ENCODE assay signal across 8 cellular contexts in the genomic region with DNA sequence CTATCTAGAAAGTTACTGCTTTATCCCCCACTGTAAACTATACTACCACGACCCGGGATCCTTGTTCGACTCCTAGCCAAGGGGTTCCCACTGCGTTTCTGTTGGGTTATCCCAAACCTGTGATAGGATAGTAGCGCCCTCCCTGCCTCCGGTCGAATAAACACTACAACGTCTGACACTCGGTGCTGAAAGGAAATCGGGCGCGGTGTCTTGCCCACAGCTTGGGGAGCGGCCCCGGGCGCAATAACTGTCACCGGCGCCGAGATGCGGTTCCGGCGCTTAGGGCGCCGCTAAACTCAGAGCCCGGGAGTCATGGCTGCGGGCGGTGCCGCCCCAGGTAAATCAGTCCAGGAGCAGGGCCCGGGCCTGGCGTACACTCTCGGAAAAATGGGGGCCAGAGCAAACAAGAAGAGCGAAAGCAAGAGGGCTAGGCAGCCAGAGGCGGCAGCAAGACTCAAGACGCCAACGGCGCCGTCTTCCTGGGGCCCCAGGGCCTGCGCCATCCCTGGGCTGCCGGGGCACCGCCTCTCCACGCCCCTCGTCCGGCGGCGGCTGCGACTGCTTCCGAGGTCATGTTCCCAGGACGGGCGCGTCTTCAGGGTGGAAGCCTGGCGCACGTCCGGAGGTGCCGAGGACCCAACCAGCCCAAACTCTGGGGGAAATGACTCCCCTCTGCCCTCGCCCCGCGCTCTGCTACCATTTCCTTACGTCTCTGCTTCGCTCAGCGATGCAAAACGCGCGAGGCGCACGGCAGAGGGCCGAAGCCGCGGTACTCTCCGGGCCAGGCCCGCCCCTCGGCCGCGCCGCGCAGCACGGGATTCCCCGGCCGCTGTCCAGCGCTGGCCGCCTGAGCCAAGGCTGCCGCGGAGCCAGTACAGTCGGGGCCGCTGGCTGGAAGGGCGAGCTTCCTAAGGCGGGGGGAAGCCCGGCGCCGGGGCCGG. TPM values are rescaled to one million over a fixed set of nuclear protein-coding genes. Genes with fewer than 3 reads are reported as not detected.
DNase-seq lines count a peak whose midpoint lies in the region; ATAC-seq and TF ChIP-seq lines count a peak whose summit lies in the region.

A gene (plus strand): TSS at position 575 of the 941 bp plus-strand sequence. CDS start 87 bp downstream, at position 662.

- DNase-seq in Calu3, result peak; percentile 82
- DNase-seq in GM20000 (ENCODE audit: low spot score), result peak; percentile 85
- DNase-seq in HS-5 (ENCODE audit: low read depth), result peak; percentile 50
- DNase-seq in Peyer's patch, result peak; percentile 81 to 92 (median 86)
- peak; percentile 81 for DNase-seq in activated T-helper 1 cell treated with anti-CD3 and anti-CD28 coated beads, Interleukin-12 subunit alpha, Interleukin-12 subunit beta, Interleukin-2, Interleukin-4 antibody, amounts not matched to agents 30 ng/mL and 10 ng/mL and 1 ng/mL, durations not matched to agents 14 hours and 24 hours and 36 hours (ENCODE audit: low spot score)
- DNase-seq in fibroblast of lung (ENCODE audit: low read depth in 2 of 2), result peak; percentile 81 to 85
- peak; percentile 69 to 89 (median 76) for DNase-seq in naive thymus-derived CD8-positive, alpha-beta T cell
- peak; percentile 82 for DNase-seq in stimulated activated naive CD4-positive, alpha-beta T cell treated with Interleukin-2 at 50 U/mL for 16 hours (lab: John Stamatoyannopoulos, UW)

- H3K36me3 ChIP-seq in Peyer's patch, result peaks cover 0 to 6% (median 0%) of the 10 kb centered on the region in 3 donors
- peaks cover 7% of the 10 kb centered on the region for H3K36me3 ChIP-seq in fibroblast of lung (ENCODE audit: control insufficient read depth, insufficient read depth, low read length)

- intact Hi-C loops in Calu3 (cut with micrococcal nuclease; ENCODE audit: unreplicated experiment), result no loop called here
- intact Hi-C loops in activated T-helper 1 cell treated with anti-CD3 and anti-CD28 coated beads, Interleukin-12 subunit alpha, Interleukin-12 subunit beta, Interleukin-2, Interleukin-4 antibody, amounts not matched to agents 30 ng/mL and 10 ng/mL and 1 ng/mL, durations not matched to agents 14 hours and 24 hours and 36 hours (cut with micrococcal nuclease), result loop anchor here (1.0 to 10.0 kb wide), 6 partner anchors 480 to 1290 kb away; a partner anchor contains a TSS

- no peaks in the 10 kb centered on the region for H3K27me3 Mint-ChIP-seq in Calu3 (ENCODE audit: unreplicated experiment)
- no peaks in the 10 kb centered on the region for H3K27me3 Mint-ChIP-seq in activated T-helper 1 cell treated with anti-CD3 and anti-CD28 coated beads, Interleukin-12 subunit alpha, Interleukin-12 subunit beta, Interleukin-2, Interleukin-4 antibody, amounts not matched to agents 30 ng/mL and 10 ng/mL and 1 ng/mL, durations not matched to agents 14 hours and 24 hours and 36 hours (ENCODE audit: insufficient read depth)
- no peaks in the 10 kb centered on the region for H3K27me3 Mint-ChIP-seq in naive thymus-derived CD8-positive, alpha-beta T cell

- peaks cover 13% of the 10 kb centered on the region for H3K4me1 Mint-ChIP-seq in Calu3 (ENCODE audit: low read depth, unreplicated experiment)
- peaks cover 46% of the 10 kb centered on the region for H3K4me1 Mint-ChIP-seq in activated T-helper 1 cell treated with anti-CD3 and anti-CD28 coated beads, Interleukin-12 subunit alpha, Interleukin-12 subunit beta, Interleukin-2, Interleukin-4 antibody, amounts not matched to agents 30 ng/mL and 10 ng/mL and 1 ng/mL, durations not matched to agents 14 hours and 24 hours and 36 hours (ENCODE audit: low read depth)
- H3K4me1 Mint-ChIP-seq in naive thymus-derived CD8-positive, alpha-beta T cell, result peaks cover 11 to 26% (median 20%) of the 10 kb centered on the region in 4 donors

- no peaks in the 10 kb centered on the region for H3K9me3 ChIP-seq in Peyer's patch
- H3K9me3 ChIP-seq in fibroblast of lung (ENCODE audit: control insufficient read depth, insufficient read depth, low read depth, low read length), result no peaks in the 10 kb centered on the region

- H3K79me2 ChIP-seq in fibroblast of lung (ENCODE audit: control insufficient read depth, insufficient read depth, low read length), result peaks cover 14% of the 10 kb centered on the region

- TF ChIP-seq CTCF in Calu3 (IDR thresholded peaks at IDR 0.05; ENCODE audit: unreplicated experiment) (no peak), GM20000 (IDR thresholded peaks at IDR 0.05; ENCODE audit: extremely low read depth, missing control alignments) (no peak), Peyer's patch (IDR thresholded peaks at IDR 0.05) (no peak), fibroblast of lung (conservative IDR thresholded peaks at IDR 0.05 in 1 of 2, IDR thresholded peaks at IDR 0.05 in 1 of 2; ENCODE audit: low read depth in 1 of 2, low read length in 2 of 2) (peak in 1 of 2 donors; percentile 6)

- peak within 1 kb of the TSS; percentile 79 for H3K27ac Mint-ChIP-seq in Calu3 (ENCODE audit: unreplicated experiment)
- peak within 1 kb of the TSS; percentile 99 for H3K27ac Mint-ChIP-seq in activated T-helper 1 cell treated with anti-CD3 and anti-CD28 coated beads, Interleukin-12 subunit alpha, Interleukin-12 subunit beta, Interleukin-2, Interleukin-4 antibody, amounts not matched to agents 30 ng/mL and 10 ng/mL and 1 ng/mL, durations not matched to agents 14 hours and 24 hours and 36 hours
- peak within 1 kb of the TSS; percentile 94 to 100 (median 99) for H3K27ac Mint-ChIP-seq in naive thymus-derived CD8-positive, alpha-beta T cell

- H3K9ac ChIP-seq in fibroblast of lung (ENCODE audit: insufficient read depth, low read length), result peak within 1 kb of the TSS; percentile 95

- no peaks in the 10 kb centered on the region for H3K9me3 Mint-ChIP-seq in Calu3 (ENCODE audit: low read depth, unreplicated experiment)
- no peaks in the 10 kb centered on the region for H3K9me3 Mint-ChIP-seq in activated T-helper 1 cell treated with anti-CD3 and anti-CD28 coated beads, Interleukin-12 subunit alpha, Interleukin-12 subunit beta, Interleukin-2, Interleukin-4 antibody, amounts not matched to agents 30 ng/mL and 10 ng/mL and 1 ng/mL, durations not matched to agents 14 hours and 24 hours and 36 hours
- no peaks in the 10 kb centered on the region for H3K9me3 Mint-ChIP-seq in naive thymus-derived CD8-positive, alpha-beta T cell

- H3K36me3 Mint-ChIP-seq in Calu3 (ENCODE audit: insufficient read depth, unreplicated experiment), result peaks cover 31% of the 10 kb centered on the region
- peaks cover 30% of the 10 kb centered on the region for H3K36me3 Mint-ChIP-seq in activated T-helper 1 cell treated with anti-CD3 and anti-CD28 coated beads, Interleukin-12 subunit alpha, Interleukin-12 subunit beta, Interleukin-2, Interleukin-4 antibody, amounts not matched to agents 30 ng/mL and 10 ng/mL and 1 ng/mL, durations not matched to agents 14 hours and 24 hours and 36 hours (ENCODE audit: low read depth)
- peaks cover 0 to 16% (median 2%) of the 10 kb centered on the region in 3 donors for H3K36me3 Mint-ChIP-seq in naive thymus-derived CD8-positive, alpha-beta T cell

- peak; percentile 65 to 73 for TF ChIP-seq POLR2A in Peyer's patch (IDR thresholded peaks at IDR 0.05)

- CTCF ChIA-PET in Calu3 (lab: Charles Lee), result interaction anchor here (0.6 to 0.7 kb wide), 2 partner anchors 22 to 1291 kb away, joined by 4 read pairs; no protein-coding TSS in a partner anchor

- ATAC-seq in naive thymus-derived CD8-positive, alpha-beta T cell, result peak; percentile 82 to 89

- peaks cover 0 to 17% (median 2%) of the 10 kb centered on the region in 4 donors for H3K4me1 ChIP-seq in Peyer's patch
- peaks cover 7% of the 10 kb centered on the region for H3K4me1 ChIP-seq in fibroblast of lung (ENCODE audit: control insufficient read depth, extremely low read depth, insufficient read depth, low read length)

- H3K4me3 Mint-ChIP-seq in Calu3 (ENCODE audit: low read depth, unreplicated experiment), result peak within 1 kb of the TSS; percentile 92
- peak within 1 kb of the TSS; percentile 100 for H3K4me3 Mint-ChIP-seq in activated T-helper 1 cell treated with anti-CD3 and anti-CD28 coated beads, Interleukin-12 subunit alpha, Interleukin-12 subunit beta, Interleukin-2, Interleukin-4 antibody, amounts not matched to agents 30 ng/mL and 10 ng/mL and 1 ng/mL, durations not matched to agents 14 hours and 24 hours and 36 hours
- H3K4me3 Mint-ChIP-seq in naive thymus-derived CD8-positive, alpha-beta T cell, result peak within 1 kb of the TSS; percentile 94 to 100 (median 99)

- peak within 1 kb of the TSS; percentile 82 to 92 (median 87) for H3K4me3 ChIP-seq in Peyer's patch
- peak within 1 kb of the TSS; percentile 70 to 95 (median 84) for H3K4me3 ChIP-seq in fibroblast of lung (replicated peaks in 1 of 4; ENCODE audit: control extremely low read depth in 1 of 4, insufficient read depth in 1 of 4, low read depth in 3 of 4, low read length in 4 of 4)

- POLR2A ChIA-PET in naive thymus-derived CD8-positive, alpha-beta T cell (lab: Charles Lee), result interaction anchor here (0.6 to 1.3 kb wide), 2 partner anchors 159 to 716 kb away, joined by 3 to 4 read pairs; a partner anchor contains a TSS

- H3K27me3 ChIP-seq in Peyer's patch (no peaks in the 10 kb centered on the region), fibroblast of lung (ENCODE audit: control insufficient read depth, insufficient read depth, low read length) (no peaks in the 10 kb centered on the region)

- BruUV-seq in Calu3 (replicated peaks; lab: Mats Ljungman, UMichigan), result no TSS peak

- H4K20me1 ChIP-seq in fibroblast of lung (ENCODE audit: control insufficient read depth, extremely low read depth, insufficient read depth, low read length), result no peaks in the 10 kb centered on the region

- peak within 1 kb of the TSS; percentile 93 for H2AFZ ChIP-seq in fibroblast of lung (ENCODE audit: low read length)

- H3K27ac ChIP-seq in Peyer's patch (peak within 1 kb of the TSS; percentile 95 to 98 (median 96)), fibroblast of lung (ENCODE audit: insufficient read depth, low read length) (peak within 1 kb of the TSS; percentile 95)

- peak within 1 kb of the TSS; percentile 92 for H3K4me2 ChIP-seq in fibroblast of lung (ENCODE audit: extremely low read depth, insufficient read depth, low read length)

RNA-seq across cellular contexts. Expression of the gene that starts here (rescaled TPM):
- 94.6 and 116 TPM in 2 replicates for total RNA-seq in Calu3 (2022)
- total RNA-seq in Peyer's patch, result 10 to 100 TPM; 13.7 to 97.4 (median 37.1) TPM
- 244 and 252 TPM in 2 replicates for total RNA-seq in activated T-helper 1 cell treated with anti-CD3 and anti-CD28 coated beads, Interleukin-12 subunit alpha, Interleukin-12 subunit beta, Interleukin-2, Interleukin-4 antibody, amounts not matched to agents 30 ng/mL and 10 ng/mL and 1 ng/mL, durations not matched to agents 14 hours and 24 hours and 36 hours
- total RNA-seq in fibroblast of lung, result 41.6 and 47.6 TPM in 2 replicates
- 52.9 and 78.8 TPM in 2 replicates for polyA plus RNA-seq in fibroblast of lung
- polyA plus RNA-seq in fibroblast of lung (2012), result 68.1 and 110 TPM in 2 replicates
- 1.9 and 4.6 TPM in 2 replicates for polyA minus RNA-seq in fibroblast of lung (ENCODE audit: low replicate concordance)
- total RNA-seq in naive thymus-derived CD8-positive, alpha-beta T cell, result 100 to 1,000 TPM; 113 to 119 TPM
- 100 to 1,000 TPM; 108 to 141 (median 112) TPM for polyA plus RNA-seq in naive thymus-derived CD8-positive, alpha-beta T cell

Comparison
In these comparisons a context has a peak if more than half of its experiments do, and no peak if none do; other contexts are left out.
1. Peak in every context shown above with its lines: DNase-seq, ATAC-seq, H3K4me3 ChIP-seq and H3K27ac ChIP-seq.